ENCODE assay signal across 32 cellular contexts in genomic region chr1:198553017-198553416, GRCh38. TPM values are rescaled to one million over a fixed set of nuclear protein-coding genes. Genes with fewer than 3 reads are reported as not detected.
A peak's percentile ranks its signal among the peaks of the same experiment; 100 is the strongest.
DNase-seq lines count a peak whose midpoint lies in the region; ATAC-seq and TF ChIP-seq lines count a peak whose summit lies in the region.
"Had no signal": no experiment of that assay in that cellular context is flagged by ENCODE, and none has a peak within 500 bp of the region (broad histone marks: within the 10 kb centered on the region; RNA-seq: fewer than 3 reads in every experiment).

No MANE protein-coding gene starts in this region.

- H3K9me3 Mint-ChIP-seq in activated B cell treated with CpG ODN at 0.5 μM for 24 hours, result peaks cover 3% of the 10 kb centered on the region
- H3K9me3 Mint-ChIP-seq in natural killer cell, result no peaks in the 10 kb centered on the region
- H3K9me3 Mint-ChIP-seq: activated CD4-positive, alpha-beta T cell treated with anti-CD3 and anti-CD28 coated beads, Interleukin-2, amount 10 ng/mL, durations not matched to agents 24 days and 14 days; activated T-cell treated with anti-CD3 and anti-CD28 coated beads, Interleukin-2, amount 50 U/mL, for 4 hours; stimulated activated naive CD8-positive, alpha-beta T cell treated with anti-CD3 and anti-CD28 coated beads, Interleukin-15, Interleukin-2, amounts not matched to agents 100 ng/mL and 50 ng/mL, for 24 hours; T-helper 1 cell treated with Interleukin-12 subunit alpha and Interleukin-12 subunit beta and Interleukin-4 antibody, amounts not matched to agents 30 μg/mL and 1 μg/mL, for 36 hours had no signal

- H3K4me3 Mint-ChIP-seq in activated B cell treated with CpG ODN at 0.5 μM for 24 hours (no peak overlapping the region), natural killer cell (peak overlapping the region; percentile 70)
- H3K4me3 Mint-ChIP-seq: activated CD4-positive, alpha-beta T cell treated with anti-CD3 and anti-CD28 coated beads, Interleukin-2, amount 10 ng/mL, durations not matched to agents 24 days and 14 days; activated T-cell treated with anti-CD3 and anti-CD28 coated beads, Interleukin-2, amount 50 U/mL, for 4 hours; CD14-positive monocyte; stimulated activated naive CD8-positive, alpha-beta T cell treated with anti-CD3 and anti-CD28 coated beads, Interleukin-15, Interleukin-2, amounts not matched to agents 100 ng/mL and 50 ng/mL, for 24 hours; T-helper 1 cell treated with Interleukin-12 subunit alpha and Interleukin-12 subunit beta and Interleukin-4 antibody, amounts not matched to agents 30 μg/mL and 1 μg/mL, for 36 hours had no signal

- TF ChIP-seq CTCF in DOHH2 (IDR thresholded peaks at IDR 0.05; ENCODE audit: low read depth, low read length, poor library complexity, severe bottlenecking) (peak; percentile 50), LNCaP clone FGC (IDR thresholded peaks at IDR 0.05; ENCODE audit: control insufficient read depth, extremely low read depth, insufficient read depth) (peak; percentile 37), activated B cell treated with CpG ODN at 0.5 μM for 24 hours (IDR thresholded peaks at IDR 0.05) (no peak), natural killer cell (IDR thresholded peaks at IDR 0.05) (no peak)

- no peaks in the 10 kb centered on the region for H3K79me2 ChIP-seq in DOHH2 (ENCODE audit: control insufficient read depth, low read length)

- H4K20me1 ChIP-seq in DOHH2 (ENCODE audit: control insufficient read depth, insufficient read depth, low read depth, low read length), result no peaks in the 10 kb centered on the region

- POLR2A ChIA-PET in activated B cell treated with CpG ODN at 0.5 μM for 24 hours (lab: Charles Lee), result interaction anchor here (4.3 kb wide), 1 partner anchor 68 kb away, joined by 40 read pairs; no protein-coding TSS in a partner anchor

- DNase-seq in LNCaP clone FGC (ENCODE audit: low read depth) (no peak), activated B cell treated with CpG ODN at 0.5 μM for 24 hours (no peak), natural killer cell (no peak), CD1c-positive myeloid dendritic cell (ENCODE audit: extremely low spot score) (no peak)
- DNase-seq in activated T-cell treated with anti-CD3 and anti-CD28 coated beads, Interleukin-2, amount 50 U/mL, for 48 hours, result no peak
- DNase-seq: activated CD4-positive, alpha-beta T cell treated with anti-CD3 and anti-CD28 coated beads, Interleukin-2, amount 10 ng/mL, durations not matched to agents 24 days and 14 days; activated naive CD4-positive, alpha-beta T cell; activated T-cell treated with anti-CD3 and anti-CD28 coated beads, Interleukin-2, amount 50 U/mL, for 4 hours; effector memory CD4-positive, alpha-beta T cell; gastrocnemius medialis; hypothalamus; left ventricle myocardium inferior; naive thymus-derived CD8-positive, alpha-beta T cell; NCI-H1105 treated with DMSO at 0.1 percent for 48 hours; NCI-H2081 treated with DMSO at 0.1 percent for 48 hours; NCI-H446 treated with DMSO at 0.1 percent for 48 hours; Peyer's patch; SIG-M5; spleen; tibial artery had no signal

- intact Hi-C loops in activated B cell treated with CpG ODN at 0.5 μM for 24 hours (cut with micrococcal nuclease) (loop anchor here (5.0 kb wide), 1 partner anchor 396 kb away; the partner anchor contains the start of gene NEK7), natural killer cell (cut with micrococcal nuclease) (no loop called here)

- H3K4me3 ChIP-seq in DOHH2 (ENCODE audit: low read length) (no peak overlapping the region), LNCaP clone FGC (ENCODE audit: low read depth, low read length) (no peak overlapping the region)
- H3K4me3 ChIP-seq: esophagus muscularis mucosa, gastrocnemius medialis, HAP-1, left ventricle myocardium inferior, Peyer's patch, right atrium auricular region, spleen, tibial artery had no signal

- H3K27me3 Mint-ChIP-seq in activated B cell treated with CpG ODN at 0.5 μM for 24 hours (no peaks in the 10 kb centered on the region), natural killer cell (ENCODE audit: low read depth in 2 of 2) (no peaks in the 10 kb centered on the region)
- H3K27me3 Mint-ChIP-seq: naive thymus-derived CD8-positive, alpha-beta T cell; stimulated activated naive CD8-positive, alpha-beta T cell treated with anti-CD3 and anti-CD28 coated beads, Interleukin-15, Interleukin-2, amounts not matched to agents 100 ng/mL and 50 ng/mL, for 24 hours had no signal

- H3K36me3 Mint-ChIP-seq in activated B cell treated with CpG ODN at 0.5 μM for 24 hours (ENCODE audit: low read depth) (no peaks in the 10 kb centered on the region), natural killer cell (no peaks in the 10 kb centered on the region)
- H3K36me3 Mint-ChIP-seq: CD14-positive monocyte had no signal

- H3K4me2 ChIP-seq in DOHH2 (ENCODE audit: low read length), result no peak overlapping the region

- H3K27ac ChIP-seq in DOHH2 (ENCODE audit: low read depth, low read length), result no peak overlapping the region
- H3K27ac ChIP-seq: esophagus muscularis mucosa, gastrocnemius medialis, HL-60, left ventricle myocardium inferior, right atrium auricular region, tibial artery had no signal

- H3K36me3 ChIP-seq in DOHH2 (ENCODE audit: control insufficient read depth, low read length), result no peaks in the 10 kb centered on the region
- H3K36me3 ChIP-seq: esophagus muscularis mucosa, gastrocnemius medialis, HAP-1, left ventricle myocardium inferior, Peyer's patch, right atrium auricular region, spleen, tibial artery had no signal

- no peaks in the 10 kb centered on the region for H3K9me2 ChIP-seq in DOHH2 (replicated peaks; ENCODE audit: control insufficient read depth, low read length)

- peaks cover 66% of the 10 kb centered on the region for H3K4me1 ChIP-seq in DOHH2 (ENCODE audit: control insufficient read depth, low read length)
- H3K4me1 ChIP-seq: esophagus muscularis mucosa, gastrocnemius medialis, HAP-1, left ventricle myocardium inferior, Peyer's patch, right atrium auricular region, tibial artery had no signal

- ATAC-seq in activated B cell treated with CpG ODN at 0.5 μM for 24 hours (ENCODE audit: low read depth) (no peak), natural killer cell (no peak), GM21717 (IDR thresholded peaks at IDR 0.05; ENCODE audit: unreplicated experiment) (no peak), GM18517 (IDR thresholded peaks at IDR 0.05; ENCODE audit: unreplicated experiment) (no peak)
- ATAC-seq: activated T-cell treated with anti-CD3 and anti-CD28 coated beads, Interleukin-2, amount 50 U/mL, for 4 hours; gastrocnemius medialis; naive thymus-derived CD8-positive, alpha-beta T cell had no signal

- H3K27me3 ChIP-seq in DOHH2 (ENCODE audit: control insufficient read depth, low read length), result no peaks in the 10 kb centered on the region
- H3K27me3 ChIP-seq: esophagus muscularis mucosa, gastrocnemius medialis, Peyer's patch, right atrium auricular region, spleen, tibial artery had no signal

- H3K27ac Mint-ChIP-seq in activated B cell treated with CpG ODN at 0.5 μM for 24 hours (peak overlapping the region; percentile 89), natural killer cell (peak overlapping the region; percentile 85 to 92)
- H3K27ac Mint-ChIP-seq: activated CD4-positive, alpha-beta T cell treated with anti-CD3 and anti-CD28 coated beads, Interleukin-2, amount 10 ng/mL, durations not matched to agents 24 days and 14 days; CD14-positive monocyte; stimulated activated naive CD8-positive, alpha-beta T cell treated with anti-CD3 and anti-CD28 coated beads, Interleukin-15, Interleukin-2, amounts not matched to agents 100 ng/mL and 50 ng/mL, for 24 hours; T-helper 1 cell treated with Interleukin-12 subunit alpha and Interleukin-12 subunit beta and Interleukin-4 antibody, amounts not matched to agents 30 μg/mL and 1 μg/mL, for 36 hours had no signal

- no peaks in the 10 kb centered on the region for H3K9me3 ChIP-seq in DOHH2 (ENCODE audit: control insufficient read depth, insufficient read depth, low read length)
- H3K9me3 ChIP-seq: esophagus muscularis mucosa, gastrocnemius medialis, HAP-1, left ventricle myocardium inferior, Peyer's patch, right atrium auricular region, spleen, tibial artery had no signal

- CTCF ChIA-PET in activated B cell treated with CpG ODN at 0.5 μM for 24 hours (lab: Charles Lee), result no interaction called here

- H3F3A ChIP-seq in DOHH2 (ENCODE audit: control insufficient read depth, insufficient read depth), result peaks cover 11% of the 10 kb centered on the region

- H3K4me1 Mint-ChIP-seq in activated B cell treated with CpG ODN at 0.5 μM for 24 hours (peaks cover 83% of the 10 kb centered on the region), natural killer cell (peaks cover 45 to 61% of the 10 kb centered on the region in 2 donors)

RNA-seq across cellular contexts. Expression of gene ATP6V1G3, which starts 12.5 kb away (rescaled TPM):
- total RNA-seq in activated B cell treated with CpG ODN at 0.5 μM for 24 hours (not detected in 2 replicates), natural killer cell (not detected)
- total RNA-seq: activated CD4-positive, alpha-beta T cell treated with anti-CD3 and anti-CD28 coated beads, Interleukin-2, amount 10 ng/mL, durations not matched to agents 24 days and 14 days; activated T-cell treated with anti-CD3 and anti-CD28 coated beads, Interleukin-2, amount 50 U/mL, for 4 hours; esophagus muscularis mucosa; G401; gastrocnemius medialis; left ventricle myocardium inferior; naive thymus-derived CD8-positive, alpha-beta T cell; osteocyte; Peyer's patch; right atrium auricular region; spleen had no signal

Comparison
In these comparisons a context has a peak if more than half of its experiments do, and no peak if none do; other contexts are left out.
1. CTCF ChIP-seq: peak in DOHH2 (single experiment) and LNCaP clone FGC (single experiment); none in activated B cell treated with CpG ODN at 0.5 μM for 24 hours (single experiment) and natural killer cell (single experiment).